ENCODE assay signal across 9 cellular contexts in the genomic region with DNA sequence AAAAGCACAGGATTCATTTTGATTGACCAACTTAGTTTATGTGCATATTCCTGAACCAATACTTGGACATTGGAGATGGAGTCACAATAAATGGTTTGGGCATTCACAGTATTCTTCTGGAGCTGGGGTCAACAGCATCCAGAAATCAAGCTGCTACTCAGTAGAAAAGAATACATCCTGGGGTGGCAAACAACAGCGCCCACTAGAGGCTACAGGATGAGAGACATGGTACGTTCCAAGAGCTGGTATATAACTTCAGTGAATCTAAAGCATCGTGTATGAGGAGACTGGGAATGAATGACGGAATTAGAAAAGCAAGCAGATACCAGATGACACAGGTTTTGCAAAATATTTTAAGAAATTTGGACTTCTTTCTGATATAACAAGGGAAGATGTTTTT.
A peak's percentile ranks its signal among the peaks of the same experiment; 100 is the strongest.
DNase-seq lines count a peak whose midpoint lies in the region; ATAC-seq, FAIRE-seq and TF ChIP-seq lines count a peak whose summit lies in the region.
"Had no signal": no experiment of that assay in that cellular context is flagged by ENCODE, and none has a peak within 500 bp of the region (broad histone marks: within the 10 kb centered on the region; RNA-seq: fewer than 3 reads in every experiment).

No MANE protein-coding gene starts in this region.

- peaks cover 4% of the 10 kb centered on the region; the same call in 1 of the 2 replicates for H3K9me2 ChIP-seq in GM23248 (ENCODE audit: insufficient read depth)

- H3K9me3 ChIP-seq in GM23248 (ENCODE audit: low read depth) (no peaks in the 10 kb centered on the region), sigmoid colon (no peaks in the 10 kb centered on the region)

- intact Hi-C loops in sigmoid colon (cut with DNase I) = no loop called here

- no peaks in the 10 kb centered on the region for H3K36me3 ChIP-seq in GM23248 (ENCODE audit: low read depth)
- H3K36me3 ChIP-seq in sigmoid colon = no peaks in the 10 kb centered on the region

- no peak for TF ChIP-seq EP300 in sigmoid colon (IDR thresholded peaks at IDR 0.05)

- DNase-seq in D721Med (ENCODE audit: insufficient read length, low spot score) (no peak), GM23248 (peak; percentile 25), NCI-H82 treated with DMSO at 0.1 percent for 48 hours (lab: John Stamatoyannopoulos, UW; ENCODE audit: unreplicated experiment) (peak; percentile 31), foreskin melanocyte (peak; percentile 6), sigmoid colon (no peak)
- no peak for DNase-seq in stimulated activated effector memory CD8-positive, alpha-beta T cell treated with anti-CD3 and anti-CD28 coated beads, Interleukin-12 subunit alpha, Interleukin-12 subunit beta, amount 100 ng/mL, for 72 hours (ENCODE audit: low spot score in 2 of 2)
- DNase-seq in stimulated activated CD4-positive, alpha-beta T cell treated with anti-CD3 and anti-CD28 coated beads, Interleukin-4, amount 100 ng/mL, for 24 hours = no peak

- H3K27me3 ChIP-seq in GM23248 (replicated peaks; ENCODE audit: insufficient read depth) (no peaks in the 10 kb centered on the region), sigmoid colon (no peaks in the 10 kb centered on the region)

- H3K36me3 Mint-ChIP-seq in stimulated activated effector memory CD8-positive, alpha-beta T cell treated with anti-CD3 and anti-CD28 coated beads, Interleukin-12 subunit alpha, Interleukin-12 subunit beta, amount 100 ng/mL, for 72 hours = no peaks in the 10 kb centered on the region

- TF ChIP-seq POLR2A in sigmoid colon (IDR thresholded peaks at IDR 0.05) = no peak

- no peak overlapping the region for H3K4me3 ChIP-seq in GM23248
- no peak overlapping the region for H3K4me3 ChIP-seq in sigmoid colon

- no peaks in the 10 kb centered on the region for H3K79me2 ChIP-seq in GM23248 (ENCODE audit: insufficient read depth)

- 48 to 54% methylated on average over 4 of the region's 4 CpGs for WGBS in GM23248 (ENCODE audit: low coverage in 1 of 2, low lambda C conversion rate in 2 of 2, missing lambda C conversion rate in 2 of 2), 2 experiments
- 44 to 62% methylated on average over 4 of the region's 4 CpGs for WGBS in sigmoid colon, 2 donors

- H3K27ac Mint-ChIP-seq in stimulated activated effector memory CD8-positive, alpha-beta T cell treated with anti-CD3 and anti-CD28 coated beads, Interleukin-12 subunit alpha, Interleukin-12 subunit beta, amount 100 ng/mL, for 72 hours = no peak overlapping the region
- H3K27ac Mint-ChIP-seq: stimulated activated naive CD8-positive, alpha-beta T cell treated with anti-CD3 and anti-CD28 coated beads, Interleukin-15, Interleukin-2, amounts not matched to agents 100 ng/mL and 50 ng/mL, for 24 hours had no signal

- H2AFZ ChIP-seq in GM23248 = no peak overlapping the region

- H3K4me1 ChIP-seq in GM23248 (ENCODE audit: insufficient read depth) = peaks cover 5% of the 10 kb centered on the region; the same call in 1 of the 2 replicates
- peaks cover 0 to 5% (median 2%) of the 10 kb centered on the region in 4 donors for H3K4me1 ChIP-seq in sigmoid colon

- peaks cover 5% of the 10 kb centered on the region; the same call in 1 of the 2 replicates for H3F3A ChIP-seq in GM23248 (ENCODE audit: insufficient read depth)

- H3K27ac ChIP-seq in GM23248 (no peak overlapping the region), sigmoid colon (no peak overlapping the region)

- in situ Hi-C loops in GM23248 (cut with MboI) = no loop called here

- no peak overlapping the region for H3K9ac ChIP-seq in GM23248

- peaks cover 20% of the 10 kb centered on the region for H3K9me3 Mint-ChIP-seq in stimulated activated effector memory CD8-positive, alpha-beta T cell treated with anti-CD3 and anti-CD28 coated beads, Interleukin-12 subunit alpha, Interleukin-12 subunit beta, amount 100 ng/mL, for 72 hours

- H3K4me2 ChIP-seq in GM23248 (ENCODE audit: unreplicated experiment) = no peak overlapping the region

- H3K4me1 Mint-ChIP-seq in stimulated activated effector memory CD8-positive, alpha-beta T cell treated with anti-CD3 and anti-CD28 coated beads, Interleukin-12 subunit alpha, Interleukin-12 subunit beta, amount 100 ng/mL, for 72 hours = no peaks in the 10 kb centered on the region

- TF ChIP-seq CTCF in D721Med (IDR thresholded peaks at IDR 0.05; ENCODE audit: insufficient read depth, missing control alignments) (peak; percentile 58), sigmoid colon (IDR thresholded peaks at IDR 0.05) (no peak)

- peak; percentile 41 for FAIRE-seq in D721Med (lab: Jason Lieb, UNC)

- no peak overlapping the region for H3K4me3 Mint-ChIP-seq in stimulated activated effector memory CD8-positive, alpha-beta T cell treated with anti-CD3 and anti-CD28 coated beads, Interleukin-12 subunit alpha, Interleukin-12 subunit beta, amount 100 ng/mL, for 72 hours
- H3K4me3 Mint-ChIP-seq: stimulated activated naive CD8-positive, alpha-beta T cell treated with anti-CD3 and anti-CD28 coated beads, Interleukin-15, Interleukin-2, amounts not matched to agents 100 ng/mL and 50 ng/mL, for 24 hours had no signal

- no peaks in the 10 kb centered on the region for H4K20me1 ChIP-seq in GM23248 (ENCODE audit: insufficient read depth)

- ATAC-seq in stimulated activated effector memory CD8-positive, alpha-beta T cell treated with anti-CD3 and anti-CD28 coated beads, Interleukin-12 subunit alpha, Interleukin-12 subunit beta, amount 100 ng/mL, for 72 hours = no peak
- ATAC-seq in GM21447 (IDR thresholded peaks at IDR 0.05; ENCODE audit: unreplicated experiment) = no peak

Comparison
In these comparisons a context has a peak if more than half of its experiments do, and no peak if none do; other contexts are left out.
1. DNase-seq: peak in GM23248 (single experiment), NCI-H82 treated with DMSO at 0.1 percent for 48 hours (single experiment) and foreskin melanocyte (single experiment); none in D721Med (single experiment), stimulated activated effector memory CD8-positive, alpha-beta T cell treated with anti-CD3 and anti-CD28 coated beads, Interleukin-12 subunit alpha, Interleukin-12 subunit beta, amount 100 ng/mL, for 72 hours (0 of 2), stimulated activated CD4-positive, alpha-beta T cell treated with anti-CD3 and anti-CD28 coated beads, Interleukin-4, amount 100 ng/mL, for 24 hours (single experiment) and sigmoid colon (single experiment).